1 cellular context compared by ENCODE assay signal in genomic region chr12:71671816-71672215, GRCh38.
TF ChIP-seq lines count a peak whose summit lies in the region.

No MANE protein-coding gene starts in this region.

TF ChIP-seq in K562, 482 proteins besides CTCF, POLR2A, EP300 and RAD21 (continues in another document):
- peak; percentile 65 to 71; a peak in 2 of 4 replicates for TF ChIP-seq FOXK2 (conservative IDR thresholded peaks at IDR 0.05 in 1 of 2, IDR thresholded peaks at IDR 0.05 in 1 of 2; ENCODE audit: low read depth in 2 of 2)
- 0 out of 6 replicates have a peak, but pooled peaks of 1 of the 3 experiments have one; percentile 38 for TF ChIP-seq ZBTB11 (CRISPR knock-in tag; IDR thresholded peaks at IDR 0.05)
- TF ChIP-seq CBFA2T2 (conservative IDR thresholded peaks at IDR 0.05): peak; percentile 78
- TF ChIP-seq GATAD2B (IDR thresholded peaks at IDR 0.05; ENCODE audit: borderline replicate concordance): peak; percentile 66; the same call in 1 of the 2 replicates
- TF ChIP-seq ZC3H11A (IDR thresholded peaks at IDR 0.05; ENCODE audit: low read depth, low read length): no peak
- peak; percentile 58; the same call in 1 of the 2 replicates for TF ChIP-seq CHAMP1 (IDR thresholded peaks at IDR 0.05)
- TF ChIP-seq KDM1A (IDR thresholded peaks at IDR 0.05): peak in 1 of 2 experiments; percentile 38; a peak in 1 of 4 replicates
- 0 out of 2 replicates have a peak, but pooled peaks have one; percentile 38 for TF ChIP-seq SMARCC2 (IDR thresholded peaks at IDR 0.05; ENCODE audit: low read depth)
- TF ChIP-seq ZNF184 (CRISPR knock-in tag; IDR thresholded peaks at IDR 0.05): no peak
- TF ChIP-seq FOXM1 (IDR thresholded peaks at IDR 0.05; ENCODE audit: low read depth): peak; percentile 52; the same call in 1 of the 2 replicates
- TF ChIP-seq FOXM1 (CRISPR knock-in tag; IDR thresholded peaks at IDR 0.05; ENCODE audit: low read depth): no peak
- peak; percentile 96 for TF ChIP-seq SOX6 (IDR thresholded peaks at IDR 0.05)
- 0 out of 2 replicates have a peak, but pooled peaks have one; percentile 23 for TF ChIP-seq MYNN (IDR thresholded peaks at IDR 0.05)
- TF ChIP-seq MYNN (CRISPR knock-in tag; IDR thresholded peaks at IDR 0.05): no peak
- peak; percentile 55; the same call in 1 of the 2 replicates for TF ChIP-seq MTA2 (IDR thresholded peaks at IDR 0.05; ENCODE audit: low read depth)
- no peak for TF ChIP-seq MAFG (tag; conservative IDR thresholded peaks at IDR 0.05)
- peak; percentile 87 for TF ChIP-seq CBFA2T3 (IDR thresholded peaks at IDR 0.05)
- no peak for TF ChIP-seq CSDE1 (IDR thresholded peaks at IDR 0.05)
- peak; percentile 84 for TF ChIP-seq PKNOX1 (IDR thresholded peaks at IDR 0.05)
- peak; percentile 74 for TF ChIP-seq TAL1 (IDR thresholded peaks at IDR 0.05)
- TF ChIP-seq TAF9B (IDR thresholded peaks at IDR 0.05; ENCODE audit: partially characterized antibody): no peak
- peak; percentile 89 for TF ChIP-seq ARID1B (IDR thresholded peaks at IDR 0.05)
- peak; percentile 46; the same call in 1 of the 2 replicates for TF ChIP-seq HMBOX1 (IDR thresholded peaks at IDR 0.05)
- peak; percentile 70 for TF ChIP-seq NFIC (IDR thresholded peaks at IDR 0.05)
- TF ChIP-seq TCF7L2 (IDR thresholded peaks at IDR 0.05; ENCODE audit: low read depth, low read length): no peak
- TF ChIP-seq CHD7 (IDR thresholded peaks at IDR 0.05; ENCODE audit: low read depth, low read length): no peak
- no peak for TF ChIP-seq KDM5B (IDR thresholded peaks at IDR 0.05; ENCODE audit: insufficient replicate concordance, low read depth, low read length)
- 0 out of 2 replicates have a peak, but pooled peaks have one; percentile 21 for TF ChIP-seq MTA1 (IDR thresholded peaks at IDR 0.05; ENCODE audit: borderline replicate concordance)
- TF ChIP-seq LCOR (CRISPR knock-in tag; IDR thresholded peaks at IDR 0.05): peak; percentile 83
- peak; percentile 58 for TF ChIP-seq SMARCE1 (IDR thresholded peaks at IDR 0.05)
- TF ChIP-seq GATAD2A (IDR thresholded peaks at IDR 0.05): peak; percentile 64; the same call in 1 of the 2 replicates
- TF ChIP-seq DPF2 (IDR thresholded peaks at IDR 0.05): peak; percentile 86
- no peak for TF ChIP-seq GTF2B (IDR thresholded peaks at IDR 0.05; ENCODE audit: extremely low read depth, insufficient read length)
- no peak for TF ChIP-seq JUND (IDR thresholded peaks at IDR 0.05; ENCODE audit: borderline replicate concordance, low read depth, low read length)
- peak; percentile 4; the same call in 1 of the 3 replicates for TF ChIP-seq JUND (tag; IDR thresholded peaks at IDR 0.05; ENCODE audit: borderline replicate concordance, low read depth, low read length)
- TF ChIP-seq CBX3 (IDR thresholded peaks at IDR 0.05; ENCODE audit: borderline replicate concordance in 1 of 2, low read length in 2 of 2): no peak
- peak; percentile 38; the same call in 1 of the 2 replicates for TF ChIP-seq STAT5A (IDR thresholded peaks at IDR 0.05; ENCODE audit: borderline replicate concordance, low read length)
- no peak for TF ChIP-seq FOXP1 (CRISPR knock-in tag; IDR thresholded peaks at IDR 0.05)
- TF ChIP-seq TRIM24 (IDR thresholded peaks at IDR 0.05): peak in 1 of 2 experiments; percentile 56; a peak in 2 of 4 replicates
- no peak for TF ChIP-seq ZNF77 (CRISPR knock-in tag; IDR thresholded peaks at IDR 0.05)
- no peak for TF ChIP-seq RBBP5 (IDR thresholded peaks at IDR 0.05; ENCODE audit: borderline replicate concordance, insufficient read depth, low read length, poor library complexity, severe bottlenecking)
- TF ChIP-seq MEF2D (tag; conservative IDR thresholded peaks at IDR 0.05; ENCODE audit: low read depth): 0 out of 2 replicates have a peak, but pooled peaks have one; percentile 12
